1 cellular context compared by ENCODE assay signal in the genomic region with DNA sequence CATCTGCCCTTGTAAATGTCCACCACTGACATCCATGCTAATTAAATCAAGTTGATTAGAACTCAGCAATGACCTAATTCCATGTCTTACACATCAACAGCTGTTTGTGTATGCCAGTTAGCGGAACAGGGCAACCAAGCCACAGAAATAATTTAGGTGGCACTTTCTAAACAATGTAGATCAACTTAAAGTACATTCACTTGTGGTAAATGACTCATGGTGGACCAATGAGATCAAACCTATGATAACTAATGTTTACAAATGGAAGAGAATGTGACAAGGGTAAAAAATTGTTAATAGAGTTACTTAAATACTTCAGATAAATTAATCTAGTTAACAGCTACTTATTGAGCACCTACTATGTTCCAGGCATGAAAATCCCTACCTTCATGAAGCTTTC.
TF ChIP-seq lines count a peak whose summit lies in the region.

No MANE protein-coding gene starts in this region.

TF ChIP-seq in K562, 482 proteins besides CTCF, POLR2A, EP300 and RAD21:
- no peak for TF ChIP-seq SMARCB1 (IDR thresholded peaks at IDR 0.05; ENCODE audit: insufficient read length, low read depth)
- TF ChIP-seq FOSL1 (tag; conservative IDR thresholded peaks at IDR 0.05), result peak; percentile 89
- TF ChIP-seq, protein P1, sequence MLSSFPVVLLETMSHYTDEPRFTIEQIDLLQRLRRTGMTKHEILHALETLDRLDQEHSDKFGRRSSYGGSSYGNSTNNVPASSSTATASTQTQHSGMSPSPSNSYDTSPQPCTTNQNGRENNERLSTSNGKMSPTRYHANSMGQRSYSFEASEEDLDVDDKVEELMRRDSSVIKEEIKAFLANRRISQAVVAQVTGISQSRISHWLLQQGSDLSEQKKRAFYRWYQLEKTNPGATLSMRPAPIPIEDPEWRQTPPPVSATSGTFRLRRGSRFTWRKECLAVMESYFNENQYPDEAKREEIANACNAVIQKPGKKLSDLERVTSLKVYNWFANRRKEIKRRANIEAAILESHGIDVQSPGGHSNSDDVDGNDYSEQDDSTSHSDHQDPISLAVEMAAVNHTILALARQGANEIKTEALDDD (IDR thresholded peaks at IDR 0.05), result no peak
- TF ChIP-seq HMGN3 (IDR thresholded peaks at IDR 0.05; ENCODE audit: borderline replicate concordance, extremely low read depth, insufficient read length, low read depth, low read length), result no peak
- no peak for TF ChIP-seq SAFB (IDR thresholded peaks at IDR 0.05; ENCODE audit: borderline replicate concordance, low read depth, low read length)
- no peak for TF ChIP-seq ZNF140 (CRISPR knock-in tag; IDR thresholded peaks at IDR 0.05)
- TF ChIP-seq TCF7 (IDR thresholded peaks at IDR 0.05; ENCODE audit: borderline replicate concordance), result no peak
- TF ChIP-seq, protein P2, sequence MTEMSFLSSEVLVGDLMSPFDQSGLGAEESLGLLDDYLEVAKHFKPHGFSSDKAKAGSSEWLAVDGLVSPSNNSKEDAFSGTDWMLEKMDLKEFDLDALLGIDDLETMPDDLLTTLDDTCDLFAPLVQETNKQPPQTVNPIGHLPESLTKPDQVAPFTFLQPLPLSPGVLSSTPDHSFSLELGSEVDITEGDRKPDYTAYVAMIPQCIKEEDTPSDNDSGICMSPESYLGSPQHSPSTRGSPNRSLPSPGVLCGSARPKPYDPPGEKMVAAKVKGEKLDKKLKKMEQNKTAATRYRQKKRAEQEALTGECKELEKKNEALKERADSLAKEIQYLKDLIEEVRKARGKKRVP (CRISPR knock-in tag; IDR thresholded peaks at IDR 0.05), result no peak
- TF ChIP-seq GTF2F1 (IDR thresholded peaks at IDR 0.05; ENCODE audit: low read depth, low read length), result no peak
- no peak for TF ChIP-seq ETV5 (CRISPR knock-in tag; IDR thresholded peaks at IDR 0.05; ENCODE audit: low read depth)
- no peak for TF ChIP-seq NUFIP1 (IDR thresholded peaks at IDR 0.05; ENCODE audit: partially characterized antibody)
- TF ChIP-seq KDM4B (IDR thresholded peaks at IDR 0.05; ENCODE audit: borderline replicate concordance in 2 of 2, low read depth in 1 of 2), result no peak
- no peak for TF ChIP-seq ZNF586 (CRISPR knock-in tag; conservative IDR thresholded peaks at IDR 0.05)
- TF ChIP-seq ATF3 (IDR thresholded peaks at IDR 0.05), result peak; percentile 25; the same call in 1 of the 2 replicates
- TF ChIP-seq ATF3 (CRISPR knock-in tag; conservative IDR thresholded peaks at IDR 0.05), result no peak
- TF ChIP-seq ELF4 (CRISPR knock-in tag; IDR thresholded peaks at IDR 0.05), result no peak
- no peak for TF ChIP-seq POLR2AphosphoS2 (IDR thresholded peaks at IDR 0.05; ENCODE audit: low read length)
- TF ChIP-seq JUND (IDR thresholded peaks at IDR 0.05; ENCODE audit: borderline replicate concordance, low read depth, low read length), result peak; percentile 42; the same call in 1 of the 2 replicates
- TF ChIP-seq JUND (tag; IDR thresholded peaks at IDR 0.05; ENCODE audit: borderline replicate concordance, low read depth, low read length), result no peak
- TF ChIP-seq HSF4 (CRISPR knock-in tag; IDR thresholded peaks at IDR 0.05; ENCODE audit: borderline replicate concordance), result no peak
- TF ChIP-seq SETDB1 (IDR thresholded peaks at IDR 0.05; ENCODE audit: low read length), result no peak
- 0 out of 2 replicates have a peak, but pooled peaks have one; percentile 10 for TF ChIP-seq ARID1B (IDR thresholded peaks at IDR 0.05)
- no peak for TF ChIP-seq NBN (IDR thresholded peaks at IDR 0.05; ENCODE audit: low read depth)
- TF ChIP-seq SRF (CRISPR knock-in tag; IDR thresholded peaks at IDR 0.05), result no peak
- no peak for TF ChIP-seq RBM22 (IDR thresholded peaks at IDR 0.05; ENCODE audit: low read depth, low read length, poor library complexity, severe bottlenecking)
- no peak for TF ChIP-seq ZNF3 (CRISPR knock-in tag; IDR thresholded peaks at IDR 0.05)
- no peak for TF ChIP-seq ELF2 (CRISPR knock-in tag; IDR thresholded peaks at IDR 0.05)
- no peak for TF ChIP-seq OTX1 (CRISPR knock-in tag; IDR thresholded peaks at IDR 0.05)
- no peak for TF ChIP-seq IRF2 (CRISPR knock-in tag; IDR thresholded peaks at IDR 0.05)
- TF ChIP-seq, protein P3, sequence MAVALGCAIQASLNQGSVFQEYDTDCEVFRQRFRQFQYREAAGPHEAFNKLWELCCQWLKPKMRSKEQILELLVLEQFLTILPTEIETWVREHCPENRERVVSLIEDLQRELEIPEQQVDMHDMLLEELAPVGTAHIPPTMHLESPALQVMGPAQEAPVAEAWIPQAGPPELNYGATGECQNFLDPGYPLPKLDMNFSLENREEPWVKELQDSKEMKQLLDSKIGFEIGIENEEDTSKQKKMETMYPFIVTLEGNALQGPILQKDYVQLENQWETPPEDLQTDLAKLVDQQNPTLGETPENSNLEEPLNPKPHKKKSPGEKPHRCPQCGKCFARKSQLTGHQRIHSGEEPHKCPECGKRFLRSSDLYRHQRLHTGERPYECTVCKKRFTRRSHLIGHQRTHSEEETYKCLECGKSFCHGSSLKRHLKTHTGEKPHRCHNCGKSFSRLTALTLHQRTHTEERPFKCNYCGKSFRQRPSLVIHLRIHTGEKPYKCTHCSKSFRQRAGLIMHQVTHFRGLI (CRISPR knock-in tag; IDR thresholded peaks at IDR 0.05), result no peak
- no peak for TF ChIP-seq CCNT2 (IDR thresholded peaks at IDR 0.05; ENCODE audit: borderline replicate concordance, extremely low read depth, insufficient read length, low read depth, low read length)
- no peak for TF ChIP-seq RFX1 (IDR thresholded peaks at IDR 0.05)
- TF ChIP-seq NR1H2 (CRISPR knock-in tag; IDR thresholded peaks at IDR 0.05), result no peak
- TF ChIP-seq PTRF (tag; IDR thresholded peaks at IDR 0.05), result no peak
TF ChIP-seq in K562: peak in this region for 4.
